ENCODE assay signal across 8 cellular contexts in genomic region chr14:22598099-22598895, GRCh38. TPM values are rescaled to one million over a fixed set of nuclear protein-coding genes. Genes with fewer than 3 reads are reported as not detected.
A peak's percentile ranks its signal among the peaks of the same experiment; 100 is the strongest.
DNase-seq lines count a peak whose midpoint lies in the region; ATAC-seq, FAIRE-seq and TF ChIP-seq lines count a peak whose summit lies in the region.

ABHD4 (plus strand) TSS chr14:22598300; CDS start chr14:22598307, 7 bp downstream.

- no peak for TF ChIP-seq POLR2A in GM12891 (IDR thresholded peaks at IDR 0.05; ENCODE audit: low read depth, low read length)

- DNase-seq in 8988T (peak; percentile 40), GM12891 (ENCODE audit: insufficient read length, low spot score) (peak; percentile 76), NCI-H2196 (lab: John Stamatoyannopoulos, UW; ENCODE audit: unreplicated experiment) (peak; percentile 70), lung (ENCODE audit: low spot score) (peak; percentile 79)
- peak; percentile 76 for DNase-seq in activated CD8-positive, alpha-beta T cell treated with anti-CD3 and anti-CD28 coated beads for 36 hours
- DNase-seq in effector memory CD8-positive, alpha-beta T cell: peak; percentile 50 to 58 (median 53)
- peak; percentile 45 to 64 for DNase-seq in stimulated activated CD8-positive, alpha-beta memory T cell treated with anti-CD3 and anti-CD28 coated beads, Interleukin-15, amount 100 ng/mL, for 48 hours (ENCODE audit: low read depth in 2 of 2)

- H3K27me3 Mint-ChIP-seq in activated CD8-positive, alpha-beta T cell treated with anti-CD3 and anti-CD28 coated beads for 36 hours: no peaks in the 10 kb centered on the region
- H3K27me3 Mint-ChIP-seq in effector memory CD8-positive, alpha-beta T cell: no peaks in the 10 kb centered on the region

- POLR2A ChIA-PET in activated CD8-positive, alpha-beta T cell treated with anti-CD3 and anti-CD28 coated beads for 36 hours (lab: Charles Lee): interaction anchor here (1.2 to 3.5 kb wide), 3 partner anchors 9 to 168 kb away, joined by 5 to 26 read pairs (median 5); partner anchors contain the start of genes DAD1 and OXA1L

- H3K9me3 ChIP-seq in lung (ENCODE audit: control insufficient read depth in 2 of 2, insufficient read depth in 1 of 2, low read length in 1 of 2): no peaks in the 10 kb centered on the region

- H3K4me1 Mint-ChIP-seq in activated CD8-positive, alpha-beta T cell treated with anti-CD3 and anti-CD28 coated beads for 36 hours (ENCODE audit: low read depth): peaks cover 26% of the 10 kb centered on the region
- H3K4me1 Mint-ChIP-seq in effector memory CD8-positive, alpha-beta T cell (ENCODE audit: low read depth in 2 of 2): peaks cover 18 to 37% of the 10 kb centered on the region in 2 donors

- WGBS in lung, 2 donors: 0% methylated on average over 49 of the region's 49 CpGs

- ATAC-seq in HG02884 (IDR thresholded peaks at IDR 0.05; ENCODE audit: unreplicated experiment) (peak; percentile 67), lung (ENCODE audit: insufficient read depth, low FRiP score) (peak; percentile 97)
- ATAC-seq in activated CD8-positive, alpha-beta T cell treated with anti-CD3 and anti-CD28 coated beads for 36 hours: peak; percentile 89
- peak; percentile 94 for ATAC-seq in effector memory CD8-positive, alpha-beta T cell (replicated peaks)

- TF ChIP-seq CTCF in activated CD8-positive, alpha-beta T cell treated with anti-CD3 and anti-CD28 coated beads for 36 hours (IDR thresholded peaks at IDR 0.05): no peak
- no peak for TF ChIP-seq CTCF in lung (IDR thresholded peaks at IDR 0.05; ENCODE audit: control extremely low read depth, extremely low read depth)

- H3K27ac ChIP-seq in lung (ENCODE audit: low read depth in 1 of 2, low read length in 1 of 2): peak within 1 kb of the TSS; percentile 73 to 87

- H3K27me3 ChIP-seq in lung (ENCODE audit: control insufficient read depth, insufficient read depth): no peaks in the 10 kb centered on the region

- peak; percentile 72 for FAIRE-seq in GM12891 (lab: Jason Lieb, UNC)

- peaks cover 10 to 11% of the 10 kb centered on the region in 2 donors for H3K36me3 ChIP-seq in lung (ENCODE audit: control insufficient read depth in 2 of 2, insufficient read depth in 2 of 2, low read length in 2 of 2)

- H3K27ac Mint-ChIP-seq in activated CD8-positive, alpha-beta T cell treated with anti-CD3 and anti-CD28 coated beads for 36 hours: peak within 1 kb of the TSS; percentile 82
- peak within 1 kb of the TSS; percentile 90 to 96 for H3K27ac Mint-ChIP-seq in effector memory CD8-positive, alpha-beta T cell

- intact Hi-C loops in activated CD8-positive, alpha-beta T cell treated with anti-CD3 and anti-CD28 coated beads for 36 hours (cut with micrococcal nuclease): no loop called here

- H3K36me3 Mint-ChIP-seq in activated CD8-positive, alpha-beta T cell treated with anti-CD3 and anti-CD28 coated beads for 36 hours (ENCODE audit: low read depth): peaks cover 14% of the 10 kb centered on the region
- H3K36me3 Mint-ChIP-seq in effector memory CD8-positive, alpha-beta T cell (ENCODE audit: insufficient read depth): peaks cover under 1% of the 10 kb centered on the region

- peaks cover 4 to 7% of the 10 kb centered on the region in 2 donors for H3K4me1 ChIP-seq in lung (ENCODE audit: control insufficient read depth in 2 of 2, insufficient read depth in 2 of 2, low read length in 2 of 2)

- H3K4me3 ChIP-seq in lung: peak within 1 kb of the TSS; percentile 57

- no peaks in the 10 kb centered on the region for H3K9me3 Mint-ChIP-seq in activated CD8-positive, alpha-beta T cell treated with anti-CD3 and anti-CD28 coated beads for 36 hours
- H3K9me3 Mint-ChIP-seq in effector memory CD8-positive, alpha-beta T cell: no peaks in the 10 kb centered on the region

- CTCF ChIA-PET in activated CD8-positive, alpha-beta T cell treated with anti-CD3 and anti-CD28 coated beads for 36 hours (lab: Charles Lee): interaction anchor here (0.8 to 5.3 kb wide), 12 partner anchors 9 to 255 kb away, joined by 3 to 52 read pairs (median 4); partner anchors contain the start of gene DAD1

- H3K4me3 Mint-ChIP-seq in activated CD8-positive, alpha-beta T cell treated with anti-CD3 and anti-CD28 coated beads for 36 hours: peak within 1 kb of the TSS; percentile 92
- peak within 1 kb of the TSS; percentile 94 to 99 for H3K4me3 Mint-ChIP-seq in effector memory CD8-positive, alpha-beta T cell

TF ChIP-seq in GM12891, 5 proteins besides CTCF, POLR2A, EP300 and RAD21:
- peak; percentile 55 for TF ChIP-seq PAX5 (IDR thresholded peaks at IDR 0.05; ENCODE audit: insufficient read depth, low read length, severe bottlenecking)
- TF ChIP-seq POU2F2 (IDR thresholded peaks at IDR 0.05; ENCODE audit: low read depth, low read length): 0 out of 2 replicates have a peak, but pooled peaks have one; percentile 22
- no peak for TF ChIP-seq TAF1 (IDR thresholded peaks at IDR 0.05; ENCODE audit: low read depth, low read length)

RNA-seq across cellular contexts. Expression of gene ABHD4, which starts in this region (rescaled TPM):
- 7.3 TPM for polyA plus RNA-seq in GM12891 (2012; ENCODE audit: low read depth, missing spikeins)
- total RNA-seq in activated CD8-positive, alpha-beta T cell treated with anti-CD3 and anti-CD28 coated beads for 36 hours: 1 to 10 TPM; 8.6 to 9.4 TPM
- total RNA-seq in lung: 10 to 100 TPM; 29.0 to 34.0 TPM
- 10 to 100 TPM; 14.9 to 18.8 TPM for polyA plus RNA-seq in lung

Comparison
In these comparisons a context has a peak if more than half of its experiments do, and no peak if none do; other contexts are left out.
1. Peak in every context shown above with its lines: DNase-seq, ATAC-seq, H3K4me3 ChIP-seq and H3K27ac ChIP-seq.